15 cellular contexts compared by ENCODE assay signal in the genomic region with DNA sequence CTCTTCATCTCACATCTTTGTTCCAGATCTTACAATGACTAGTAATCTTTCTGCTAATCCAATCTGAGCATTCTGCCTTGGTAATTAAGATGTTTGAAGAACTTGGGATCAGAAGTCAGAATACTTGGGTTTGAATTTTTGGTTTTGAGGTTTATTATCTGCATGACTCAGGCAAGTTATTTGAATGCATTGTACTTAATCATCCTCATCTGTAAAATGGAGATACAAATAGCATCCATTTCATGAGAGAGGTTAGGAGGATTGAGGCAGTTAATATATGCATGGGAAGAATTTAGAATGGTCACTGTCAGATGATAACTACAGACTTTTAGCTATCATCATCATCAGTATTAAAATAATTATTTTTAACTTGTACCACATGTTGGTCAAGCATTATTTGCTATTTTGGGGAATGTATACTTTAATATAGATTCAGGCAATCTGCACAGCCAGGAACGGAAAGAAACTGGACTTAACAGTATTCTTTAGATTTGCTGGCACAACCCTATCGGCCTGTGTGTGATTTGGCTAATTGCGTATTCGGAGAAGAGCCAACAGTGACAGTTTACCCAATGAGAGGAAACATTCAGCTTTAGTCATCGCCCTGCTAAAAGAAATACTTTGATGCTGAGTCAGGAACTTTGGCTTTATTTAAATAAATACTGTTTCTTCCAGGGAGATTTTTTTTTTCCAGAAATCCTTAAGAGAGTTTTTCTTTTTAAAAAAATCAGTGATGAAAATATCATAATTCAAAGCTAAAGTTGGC.
DNase-seq lines count a peak whose midpoint lies in the region; ATAC-seq, FAIRE-seq and TF ChIP-seq lines count a peak whose summit lies in the region.
"Had no signal": no experiment of that assay in that cellular context is flagged by ENCODE, and none has a peak within 500 bp of the region (broad histone marks: within the 10 kb centered on the region; RNA-seq: fewer than 3 reads in every experiment).

No MANE protein-coding gene starts in this region.

- no peak for FAIRE-seq in GM12892 (lab: Jason Lieb, UNC)
- FAIRE-seq: colon, G401.6 had no signal

- H3K4me1 ChIP-seq in RWPE2 (ENCODE audit: insufficient read depth, poor library complexity, severe bottlenecking): peaks cover 13% of the 10 kb centered on the region

- peak; percentile 83 for DNase-seq in GM04504 (ENCODE audit: low read depth)
- DNase-seq in RWPE2 (ENCODE audit: low spot score): no peak
- peak; percentile 95 for DNase-seq in fibroblast of pulmonary artery (ENCODE audit: low read depth)
- peak; percentile 83 for DNase-seq in skeletal muscle cell (ENCODE audit: low read depth)
- DNase-seq in SIG-M5 (lab: John Stamatoyannopoulos, UW): no peak
- no peak for DNase-seq in GM12892 (ENCODE audit: insufficient read length)
- DNase-seq: activated T-cell treated with anti-CD3 and anti-CD28 coated beads, Interleukin-2, amount 50 U/mL, for 48 hours; H9; naive B cell; NCI-H1694; stimulated activated naive B cell treated with anti-CD40 and anti-IgM and Interleukin-4, amounts not matched to agents 10 μg/mL and 1 μg/mL and 100 μg/mL, for 72 hours had no signal

- H3K27me3 ChIP-seq in RWPE2 (ENCODE audit: insufficient read depth, poor library complexity, severe bottlenecking): no peaks in the 10 kb centered on the region

- TF ChIP-seq POLR2A in GM12892 (IDR thresholded peaks at IDR 0.05; ENCODE audit: low read depth, low read length): no peak

- no peak overlapping the region for H3K27ac ChIP-seq in RWPE2 (ENCODE audit: poor library complexity, severe bottlenecking)

- peak; percentile 98 for ATAC-seq in RWPE2 (ENCODE audit: low read depth)
- ATAC-seq in HG03460 (IDR thresholded peaks at IDR 0.05; ENCODE audit: unreplicated experiment): no peak
- ATAC-seq in GM21423 (IDR thresholded peaks at IDR 0.05; ENCODE audit: unreplicated experiment): no peak
- ATAC-seq: stimulated activated naive B cell treated with anti-CD40 and anti-IgM and Interleukin-4, amounts not matched to agents 10 μg/mL and 1 μg/mL and 100 μg/mL, for 72 hours had no signal

- H3K36me3 ChIP-seq in RWPE2 (ENCODE audit: low read depth): 0 out of 2 replicates have a peak, but pooled peaks cover 2% of the 10 kb centered on the region

- TF ChIP-seq CTCF in RWPE2 (IDR thresholded peaks at IDR 0.05; ENCODE audit: poor library complexity, severe bottlenecking) (no peak), fibroblast of pulmonary artery (IDR thresholded peaks at IDR 0.05; ENCODE audit: low read length, missing control alignments) (no peak)

- no peaks in the 10 kb centered on the region for H3K9me3 ChIP-seq in RWPE2 (ENCODE audit: severe bottlenecking)

- no peak overlapping the region for H3K4me3 ChIP-seq in RWPE2 (ENCODE audit: severe bottlenecking)
- no peak overlapping the region for H3K4me3 ChIP-seq in fibroblast of pulmonary artery (replicated peaks; ENCODE audit: low read depth, low read length)
- H3K4me3 ChIP-seq in skeletal muscle cell (ENCODE audit: low read depth, low read length): no peak overlapping the region

Comparison
In these comparisons a context has a peak if more than half of its experiments do, and no peak if none do; other contexts are left out.
1. DNase-seq: peak in GM04504 (single experiment), fibroblast of pulmonary artery (single experiment) and skeletal muscle cell (single experiment); none in RWPE2 (single experiment), SIG-M5 (single experiment) and GM12892 (single experiment).